In the genomic region with DNA sequence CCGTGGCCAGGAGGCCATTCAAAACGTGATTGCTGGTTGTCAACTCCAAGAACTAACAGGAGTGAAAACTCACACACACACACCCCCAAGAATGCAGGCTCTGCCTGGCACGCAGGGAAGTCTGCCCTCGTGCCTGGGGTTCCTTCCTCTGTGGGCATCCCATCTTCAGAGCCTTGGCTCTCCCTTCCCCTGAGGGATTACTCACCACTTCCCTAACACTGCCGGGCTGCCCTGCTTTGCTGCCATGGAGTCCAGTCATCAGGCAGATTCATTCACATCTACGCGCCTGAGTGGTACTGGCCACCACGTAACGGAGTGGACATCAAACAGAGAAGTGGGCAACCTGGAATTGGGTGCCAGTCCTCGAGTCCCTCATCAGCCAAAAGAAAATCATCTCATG, we compare ENCODE assay signal across 1 cellular context.
TF ChIP-seq lines count a peak whose summit lies in the region.

No MANE protein-coding gene starts in this region.

TF ChIP-seq in WTC11, 78 proteins besides CTCF, POLR2A, EP300 and RAD21 (continued from another document):
- TF ChIP-seq, protein P1, sequence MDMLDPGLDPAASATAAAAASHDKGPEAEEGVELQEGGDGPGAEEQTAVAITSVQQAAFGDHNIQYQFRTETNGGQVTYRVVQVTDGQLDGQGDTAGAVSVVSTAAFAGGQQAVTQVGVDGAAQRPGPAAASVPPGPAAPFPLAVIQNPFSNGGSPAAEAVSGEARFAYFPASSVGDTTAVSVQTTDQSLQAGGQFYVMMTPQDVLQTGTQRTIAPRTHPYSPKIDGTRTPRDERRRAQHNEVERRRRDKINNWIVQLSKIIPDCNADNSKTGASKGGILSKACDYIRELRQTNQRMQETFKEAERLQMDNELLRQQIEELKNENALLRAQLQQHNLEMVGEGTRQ (CRISPR knock-in tag; IDR thresholded peaks at IDR 0.05) = no peak
- no peak for TF ChIP-seq NR2C2 (CRISPR knock-in tag; IDR thresholded peaks at IDR 0.05)
- no peak for TF ChIP-seq HMGA2 (CRISPR knock-in tag; IDR thresholded peaks at IDR 0.05)
- TF ChIP-seq, protein P2, sequence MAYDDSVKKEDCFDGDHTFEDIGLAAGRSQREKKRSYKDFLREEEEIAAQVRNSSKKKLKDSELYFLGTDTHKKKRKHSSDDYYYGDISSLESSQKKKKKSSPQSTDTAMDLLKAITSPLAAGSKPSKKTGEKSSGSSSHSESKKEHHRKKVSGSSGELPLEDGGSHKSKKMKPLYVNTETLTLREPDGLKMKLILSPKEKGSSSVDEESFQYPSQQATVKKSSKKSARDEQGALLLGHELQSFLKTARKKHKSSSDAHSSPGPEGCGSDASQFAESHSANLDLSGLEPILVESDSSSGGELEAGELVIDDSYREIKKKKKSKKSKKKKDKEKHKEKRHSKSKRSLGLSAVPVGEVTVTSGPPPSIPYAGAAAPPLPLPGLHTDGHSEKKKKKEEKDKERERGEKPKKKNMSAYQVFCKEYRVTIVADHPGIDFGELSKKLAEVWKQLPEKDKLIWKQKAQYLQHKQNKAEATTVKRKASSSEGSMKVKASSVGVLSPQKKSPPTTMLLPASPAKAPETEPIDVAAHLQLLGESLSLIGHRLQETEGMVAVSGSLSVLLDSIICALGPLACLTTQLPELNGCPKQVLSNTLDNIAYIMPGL (CRISPR knock-in tag; IDR thresholded peaks at IDR 0.05) = no peak
- TF ChIP-seq, protein P3, sequence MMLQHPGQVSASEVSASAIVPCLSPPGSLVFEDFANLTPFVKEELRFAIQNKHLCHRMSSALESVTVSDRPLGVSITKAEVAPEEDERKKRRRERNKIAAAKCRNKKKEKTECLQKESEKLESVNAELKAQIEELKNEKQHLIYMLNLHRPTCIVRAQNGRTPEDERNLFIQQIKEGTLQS (CRISPR knock-in tag; conservative IDR thresholded peaks at IDR 0.05) = no peak
